ENCODE assay signal across 8 cellular contexts in the genomic region with DNA sequence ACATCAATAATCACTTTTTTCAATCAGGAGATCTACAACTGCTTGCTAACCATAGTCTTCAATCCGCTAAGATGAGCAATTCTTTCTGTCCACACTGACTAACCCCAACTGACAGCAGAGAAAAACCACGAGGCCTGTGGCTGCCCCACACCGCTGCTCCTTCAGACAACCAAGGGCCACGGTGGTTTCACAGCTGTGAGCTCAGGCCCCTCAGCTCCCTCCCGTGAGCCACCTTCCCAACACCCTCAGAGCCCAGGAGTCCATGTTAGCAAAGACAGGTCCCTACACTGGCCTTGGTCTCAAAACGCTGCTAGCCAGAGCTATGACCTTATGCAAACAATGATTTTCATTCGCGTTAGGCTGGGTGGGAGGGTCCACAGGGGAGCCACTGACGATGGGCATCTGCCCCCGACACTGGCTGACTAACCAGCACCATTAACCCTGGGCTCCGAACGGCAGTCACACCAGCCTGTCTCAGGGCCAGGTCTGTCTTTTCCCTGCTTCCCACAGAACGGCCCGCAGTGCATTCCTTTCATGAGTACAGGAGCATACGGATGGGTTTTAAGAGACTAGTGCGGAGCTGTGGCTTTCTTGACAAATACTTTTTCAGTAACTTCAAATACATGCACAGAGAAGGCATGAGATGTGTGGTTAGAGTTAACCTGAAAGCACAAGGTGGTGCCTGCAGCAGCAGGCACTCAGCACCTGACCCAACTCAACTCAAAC.
DNase-seq lines count a peak whose midpoint lies in the region; ATAC-seq and TF ChIP-seq lines count a peak whose summit lies in the region.

No MANE protein-coding gene starts in this region.

- H3K36me3 Mint-ChIP-seq in nephron (ENCODE audit: low read depth) = peaks cover 14% of the 10 kb centered on the region

- H3K27ac ChIP-seq in RWPE1 = peak overlapping the region; percentile 61

- DNase-seq in GM13977 (ENCODE audit: low spot score) = peak; percentile 64
- no peak for DNase-seq in RWPE1 (ENCODE audit: low spot score)
- peak; percentile 55 for DNase-seq in astrocyte of the cerebellum (ENCODE audit: low read depth)
- DNase-seq in NCI-H345 (lab: John Stamatoyannopoulos, UW) = no peak
- DNase-seq in SW 1271 (lab: John Stamatoyannopoulos, UW) = no peak
- DNase-seq in NCI-H2029 (lab: John Stamatoyannopoulos, UW) = no peak

- peaks cover 53% of the 10 kb centered on the region for H3K4me1 Mint-ChIP-seq in nephron

- no peak overlapping the region for H3K4me3 ChIP-seq in astrocyte of the cerebellum (ENCODE audit: low read depth, low read length)

- H3K27me3 Mint-ChIP-seq in nephron (ENCODE audit: low read depth) = no peaks in the 10 kb centered on the region

- H3K27ac Mint-ChIP-seq in nephron = peak overlapping the region; percentile 16 to 44 (median 40)

- POLR2A ChIA-PET in RWPE1 (lab: Yijun Ruan, JAX; ENCODE audit: low non-redundant PET) = no interaction called here

- no peaks in the 10 kb centered on the region for H3K9me3 Mint-ChIP-seq in nephron

- peak; percentile 74 for ATAC-seq in HG02610 (IDR thresholded peaks at IDR 0.05; ENCODE audit: unreplicated experiment)

- in situ Hi-C loops in GM13977 (cut with MboI; ENCODE audit: low pct_unique_long_range_greater_than_20kb, low sequenced_read_pairs, unreplicated experiment) (no loop called here), astrocyte of the cerebellum (cut with HindIII; ENCODE audit: low sequenced_read_pairs) (no loop called here)

- CTCF ChIA-PET in RWPE1 (lab: Yijun Ruan, JAX) = no interaction called here

- no peak overlapping the region for H3K4me3 Mint-ChIP-seq in nephron

- no peak for TF ChIP-seq CTCF in GM13977 (IDR thresholded peaks at IDR 0.05; ENCODE audit: extremely low read depth, insufficient read depth, missing control alignments)
- TF ChIP-seq CTCF in RWPE1 (conservative IDR thresholded peaks at IDR 0.05; ENCODE audit: low read depth) = no peak
- TF ChIP-seq CTCF in astrocyte of the cerebellum (IDR thresholded peaks at IDR 0.05; ENCODE audit: low read depth, low read length, missing control alignments) = no peak
- TF ChIP-seq CTCF in nephron (IDR thresholded peaks at IDR 0.05; ENCODE audit: unreplicated experiment in 3 of 3) = no peak

Comparison
In these comparisons a context has a peak if more than half of its experiments do, and no peak if none do; other contexts are left out.
1. DNase-seq: peak in GM13977 (single experiment) and astrocyte of the cerebellum (single experiment); none in RWPE1 (single experiment), NCI-H345 (single experiment), SW 1271 (0 of 2) and NCI-H2029 (single experiment).